In the genomic region with DNA sequence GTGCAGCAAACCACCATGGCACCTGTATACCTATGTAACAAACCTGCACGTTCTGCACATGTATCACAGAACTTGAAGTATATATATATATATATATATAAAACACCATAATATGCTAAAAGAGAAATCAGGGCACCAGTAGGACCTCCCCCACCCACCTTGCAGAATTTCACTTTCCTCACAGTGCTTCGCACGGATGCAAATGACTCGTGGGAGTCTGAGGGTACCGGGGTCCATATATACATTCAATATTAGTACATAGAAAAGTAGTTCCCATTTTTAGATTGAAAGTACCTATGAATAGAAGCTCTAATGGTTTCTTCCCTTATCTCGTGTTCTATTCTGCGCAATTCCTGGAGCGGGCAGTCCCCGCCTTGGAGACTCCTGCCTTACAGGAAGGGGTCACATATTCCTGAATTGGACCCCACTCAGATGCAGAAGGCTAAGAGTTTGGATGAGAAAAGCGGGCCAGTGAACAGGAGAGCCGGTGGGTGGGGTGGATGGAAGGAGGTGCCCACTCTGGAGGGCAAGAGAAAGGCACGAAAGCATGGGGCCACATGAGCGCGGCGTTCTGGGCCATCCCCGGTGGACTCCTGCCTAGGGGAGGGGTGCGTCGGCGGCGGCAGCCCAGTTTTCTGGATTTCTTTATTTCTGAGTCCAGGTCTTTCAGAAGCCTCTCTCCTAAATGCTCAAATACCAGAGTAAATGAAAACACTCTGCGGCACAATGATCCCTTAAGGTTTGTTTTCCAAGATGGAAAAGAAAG, we compare ENCODE assay signal across 13 cellular contexts.
DNase-seq lines count a peak whose midpoint lies in the region; ATAC-seq, FAIRE-seq and TF ChIP-seq lines count a peak whose summit lies in the region.
"Had no signal": no experiment of that assay in that cellular context is flagged by ENCODE, and none has a peak within 500 bp of the region (broad histone marks: within the 10 kb centered on the region; RNA-seq: fewer than 3 reads in every experiment).

No MANE protein-coding gene starts in this region.

- no peak for TF ChIP-seq EP300 in GM12878 (IDR thresholded peaks at IDR 0.05; ENCODE audit: borderline replicate concordance in 1 of 2, control insufficient read depth in 1 of 2, low read depth in 2 of 2, low read length in 2 of 2)

- SMC1A ChIA-PET in GM12878 (lab: Charles Lee; ENCODE audit: uncharacterized antibody, unreplicated experiment) = interaction anchor here (0.8 to 2.3 kb wide), 2 partner anchors 18 to 68 kb away, joined by 3 to 8 read pairs; no protein-coding TSS in a partner anchor

- H4K20me1 ChIP-seq in GM12878 (ENCODE audit: control insufficient read depth, insufficient read depth) = no peaks in the 10 kb centered on the region

- DNase-seq in activated naive CD4-positive, alpha-beta T cell treated with anti-CD3 and anti-CD28 coated beads, Interleukin-2, amount 50 U/mL, for 72 hours (ENCODE audit: low spot score in 2 of 2) = no peak
- DNase-seq in GM12878 (ENCODE audit: low read depth, low spot score) (no peak), thyroid gland (peak; percentile 20 to 39), NCI-H146 treated with DMSO at 0.1 percent for 48 hours (lab: John Stamatoyannopoulos, UW; ENCODE audit: unreplicated experiment) (no peak), cerebellar cortex (ENCODE audit: low spot score) (no peak), activated gamma-delta T cell treated with Interleukin-2 at 50 U/mL for 16 hours (no peak)
- DNase-seq: cortex of kidney, NCI-H1694 treated with DMSO at 0.1 percent for 48 hours, PC-3 had no signal

- in situ Hi-C loops in GM12878 (cut with MboI) = loop anchor here (25.0 kb wide), 1 partner anchor 164 kb away; no protein-coding TSS in a partner anchor

- TF ChIP-seq POLR2A in GM12878 (IDR thresholded peaks at IDR 0.05; ENCODE audit: low read depth, low read length) (no peak), thyroid gland (IDR thresholded peaks at IDR 0.05) (no peak)

- H2AFZ ChIP-seq in GM12878 (ENCODE audit: control insufficient read depth, low read depth, low read length) = no peak overlapping the region

- H3K4me3 Mint-ChIP-seq in activated naive CD4-positive, alpha-beta T cell treated with anti-CD3 and anti-CD28 coated beads, Interleukin-2, amount 50 U/mL, for 24 hours = no peak overlapping the region

- no peaks in the 10 kb centered on the region for H3K9me3 Mint-ChIP-seq in activated naive CD4-positive, alpha-beta T cell treated with anti-CD3 and anti-CD28 coated beads, Interleukin-2, amount 50 U/mL, for 24 hours
- no peaks in the 10 kb centered on the region for H3K9me3 Mint-ChIP-seq in activated naive CD4-positive, alpha-beta T cell treated with anti-CD3 and anti-CD28 coated beads, Interleukin-2, amount 50 U/mL, for 72 hours

- H3K4me1 ChIP-seq in GM12878 (ENCODE audit: control insufficient read depth, insufficient read depth, low read length) = peaks cover 13% of the 10 kb centered on the region
- peaks cover 16 to 46% of the 10 kb centered on the region in 2 donors for H3K4me1 ChIP-seq in mucosa of rectum (ENCODE audit: control insufficient read depth in 2 of 2, insufficient read depth in 2 of 2, low read length in 2 of 2)
- H3K4me1 ChIP-seq in thyroid gland = peaks cover 25 to 28% of the 10 kb centered on the region in 2 donors

- no peak for ATAC-seq in activated naive CD4-positive, alpha-beta T cell treated with anti-CD3 and anti-CD28 coated beads, Interleukin-2, amount 50 U/mL, for 72 hours
- ATAC-seq in GM12878 = no peak
- ATAC-seq: PC-3 had no signal

- H3K36me3 ChIP-seq in GM12878 (ENCODE audit: control insufficient read depth in 2 of 2, insufficient read depth in 2 of 2, low read length in 1 of 2) (no peaks in the 10 kb centered on the region), mucosa of rectum (ENCODE audit: control insufficient read depth in 2 of 2, insufficient read depth in 2 of 2, low read length in 2 of 2) (peaks cover 0 to under 1% of the 10 kb centered on the region in 2 donors), thyroid gland (no peaks in the 10 kb centered on the region)

- H3K4me3 ChIP-seq in GM12878 (no peak overlapping the region), mucosa of rectum (ENCODE audit: low read length in 2 of 2) (peak overlapping the region in 1 of 2 donors; percentile 35), thyroid gland (replicated peaks in 1 of 3) (no peak overlapping the region)
- H3K4me3 ChIP-seq: smooth muscle cell had no signal

- intact Hi-C loops in GM12878 (cut with micrococcal nuclease; ENCODE audit: unreplicated experiment) (no loop called here), thyroid gland (cut with DNase I) (loop anchor here (10.0 kb wide), 2 partner anchors 106 to 156 kb away; no protein-coding TSS in a partner anchor)

- CTCF ChIA-PET in GM12878 (lab: Yijun Ruan, JAX) = no interaction called here

- no TSS peak for BruUV-seq in GM12878 (replicated peaks; lab: Mats Ljungman, UMichigan)

- POLR2A ChIA-PET in GM12878 (lab: Charles Lee) = no interaction called here

- H3K36me3 Mint-ChIP-seq in activated naive CD4-positive, alpha-beta T cell treated with anti-CD3 and anti-CD28 coated beads, Interleukin-2, amount 50 U/mL, for 24 hours = peaks cover 11% of the 10 kb centered on the region
- H3K36me3 Mint-ChIP-seq in activated naive CD4-positive, alpha-beta T cell treated with anti-CD3 and anti-CD28 coated beads, Interleukin-2, amount 50 U/mL, for 72 hours = peaks cover 12 to 16% of the 10 kb centered on the region in 2 donors

- H3K4me2 ChIP-seq in GM12878 (ENCODE audit: control insufficient read depth, insufficient read depth) = no peak overlapping the region
- H3K4me2 ChIP-seq: smooth muscle cell had no signal

- H3K9ac ChIP-seq in GM12878 (ENCODE audit: control insufficient read depth, insufficient read depth, low read length) (no peak overlapping the region), mucosa of rectum (ENCODE audit: low read depth in 1 of 2, low read length in 2 of 2) (peak overlapping the region in 1 of 2 donors; percentile 40)

- TF ChIP-seq CTCF in GM12878 (IDR thresholded peaks at IDR 0.05 in 2 of 3, conservative IDR thresholded peaks at IDR 0.05 in 1 of 3; ENCODE audit: control insufficient read depth in 2 of 3, extremely low read depth in 1 of 3, insufficient read depth in 1 of 3, low read depth in 3 of 3, low read length in 3 of 3) (no peak), thyroid gland (IDR thresholded peaks at IDR 0.05) (no peak)

- no peaks in the 10 kb centered on the region for H3K79me2 ChIP-seq in GM12878 (ENCODE audit: control insufficient read depth, insufficient read depth, low read length)

- peak overlapping the region; percentile 69 for H3K27ac Mint-ChIP-seq in activated naive CD4-positive, alpha-beta T cell treated with anti-CD3 and anti-CD28 coated beads, Interleukin-2, amount 50 U/mL, for 24 hours
- peak overlapping the region in 1 of 2 donors; percentile 91 for H3K27ac Mint-ChIP-seq in activated naive CD4-positive, alpha-beta T cell treated with anti-CD3 and anti-CD28 coated beads, Interleukin-2, amount 50 U/mL, for 72 hours

- no peaks in the 10 kb centered on the region for H3K9me3 ChIP-seq in GM12878 (replicated peaks; ENCODE audit: control insufficient read depth, insufficient read depth, low read length)
- H3K9me3 ChIP-seq in mucosa of rectum (ENCODE audit: control insufficient read depth in 2 of 2, low read length in 2 of 2) = no peaks in the 10 kb centered on the region
- no peaks in the 10 kb centered on the region for H3K9me3 ChIP-seq in thyroid gland

- FAIRE-seq in GM12878 (lab: Jason Lieb, UNC) = no peak
- FAIRE-seq: frontal cortex had no signal

- RAD21 ChIA-PET in GM12878 (lab: Charles Lee; ENCODE audit: unreplicated experiment) = no interaction called here

- 27% methylated on average over 18 of the region's 21 CpGs for WGBS in GM12878 (ENCODE audit: insufficient coverage, insufficient replicate concordance, low lambda C conversion rate, missing lambda C conversion rate)
- 48 to 62% methylated on average over 21 of the region's 21 CpGs for WGBS in thyroid gland, 2 donors

- no peak for TF ChIP-seq RAD21 in GM12878 (IDR thresholded peaks at IDR 0.05; ENCODE audit: insufficient read depth, low read depth, low read length)

- H3K27ac ChIP-seq in GM12878 (ENCODE audit: control insufficient read depth, insufficient read depth) = no peak overlapping the region
- H3K27ac ChIP-seq in mucosa of rectum (ENCODE audit: low read depth in 2 of 2, low read length in 2 of 2) = peak overlapping the region; percentile 18 to 53
- H3K27ac ChIP-seq in thyroid gland = peak overlapping the region; percentile 89 to 91 (median 89)

- H3K27me3 Mint-ChIP-seq in activated naive CD4-positive, alpha-beta T cell treated with anti-CD3 and anti-CD28 coated beads, Interleukin-2, amount 50 U/mL, for 24 hours = no peaks in the 10 kb centered on the region

- peaks cover 75% of the 10 kb centered on the region for H3K4me1 Mint-ChIP-seq in activated naive CD4-positive, alpha-beta T cell treated with anti-CD3 and anti-CD28 coated beads, Interleukin-2, amount 50 U/mL, for 24 hours

- H3K27me3 ChIP-seq in GM12878 (replicated peaks in 1 of 2; ENCODE audit: control insufficient read depth in 2 of 2, insufficient read depth in 2 of 2, low read length in 1 of 2) (no peaks in the 10 kb centered on the region), mucosa of rectum (ENCODE audit: control insufficient read depth in 2 of 2, insufficient read depth in 2 of 2, low read length in 2 of 2) (no peaks in the 10 kb centered on the region), thyroid gland (no peaks in the 10 kb centered on the region)

TF ChIP-seq in GM12878, 131 proteins besides CTCF, POLR2A, EP300 and RAD21 (continues in another document):
- TF ChIP-seq, protein P1, sequence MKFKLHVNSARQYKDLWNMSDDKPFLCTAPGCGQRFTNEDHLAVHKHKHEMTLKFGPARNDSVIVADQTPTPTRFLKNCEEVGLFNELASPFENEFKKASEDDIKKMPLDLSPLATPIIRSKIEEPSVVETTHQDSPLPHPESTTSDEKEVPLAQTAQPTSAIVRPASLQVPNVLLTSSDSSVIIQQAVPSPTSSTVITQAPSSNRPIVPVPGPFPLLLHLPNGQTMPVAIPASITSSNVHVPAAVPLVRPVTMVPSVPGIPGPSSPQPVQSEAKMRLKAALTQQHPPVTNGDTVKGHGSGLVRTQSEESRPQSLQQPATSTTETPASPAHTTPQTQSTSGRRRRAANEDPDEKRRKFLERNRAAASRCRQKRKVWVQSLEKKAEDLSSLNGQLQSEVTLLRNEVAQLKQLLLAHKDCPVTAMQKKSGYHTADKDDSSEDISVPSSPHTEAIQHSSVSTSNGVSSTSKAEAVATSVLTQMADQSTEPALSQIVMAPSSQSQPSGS (IDR thresholded peaks at IDR 0.05; ENCODE audit: low read length) = no peak
- TF ChIP-seq MEF2B (IDR thresholded peaks at IDR 0.05; ENCODE audit: partially characterized antibody, poor library complexity, severe bottlenecking) = no peak
- TF ChIP-seq MYC (IDR thresholded peaks at IDR 0.05; ENCODE audit: insufficient read depth, insufficient read length, insufficient replicate concordance, low read length, severe bottlenecking) = no peak
- TF ChIP-seq MEF2A (IDR thresholded peaks at IDR 0.05; ENCODE audit: insufficient read depth, low read depth, low read length) = 0 out of 2 replicates have a peak, but pooled peaks have one; percentile 21
- TF ChIP-seq NRF1 (conservative IDR thresholded peaks at IDR 0.05; ENCODE audit: low read depth, low read length) = no peak
- no peak for TF ChIP-seq TCF7 (IDR thresholded peaks at IDR 0.05; ENCODE audit: borderline replicate concordance)
- no peak for TF ChIP-seq CBFB (IDR thresholded peaks at IDR 0.05; ENCODE audit: low read depth)

Comparison
In these comparisons a context has a peak if more than half of its experiments do, and no peak if none do; other contexts are left out.
1. DNase-seq: peak in thyroid gland (2 of 2); none in activated naive CD4-positive, alpha-beta T cell treated with anti-CD3 and anti-CD28 coated beads, Interleukin-2, amount 50 U/mL, for 72 hours (0 of 2), GM12878 (single experiment), NCI-H146 treated with DMSO at 0.1 percent for 48 hours (single experiment), cerebellar cortex (single experiment) and activated gamma-delta T cell treated with Interleukin-2 at 50 U/mL for 16 hours (single experiment).